Comparison of ENCODE assay signal across 24 cellular contexts in genomic region chr6:4671587-4672115, GRCh38.
"Had no signal": no experiment of that assay in that cellular context is flagged by ENCODE, and none has a peak within 500 bp of the region (broad histone marks: within the 10 kb centered on the region; RNA-seq: fewer than 3 reads in every experiment).

No MANE protein-coding gene starts in this region.

- H3K36me3 ChIP-seq: prostate gland, sigmoid colon, thoracic aorta, tibial nerve, upper lobe of right lung, uterus had no signal

- ATAC-seq: effector memory CD8-positive, alpha-beta T cell; left colon; naive thymus-derived CD4-positive, alpha-beta T cell; right cardiac atrium; stimulated activated effector memory CD8-positive, alpha-beta T cell treated with anti-CD3 and anti-CD28 coated beads, Interleukin-12 subunit alpha, Interleukin-12 subunit beta, amount 100 ng/mL, for 72 hours; upper lobe of right lung had no signal

- H3K4me3 ChIP-seq: prostate gland, sigmoid colon, tibial nerve, upper lobe of right lung, uterus had no signal

- H3K27ac Mint-ChIP-seq: effector memory CD8-positive, alpha-beta T cell; immature natural killer cell; naive thymus-derived CD4-positive, alpha-beta T cell; nephron; stimulated activated effector memory CD8-positive, alpha-beta T cell treated with anti-CD3 and anti-CD28 coated beads, Interleukin-12 subunit alpha, Interleukin-12 subunit beta, amount 100 ng/mL, for 72 hours had no signal

- DNase-seq: cortex of kidney; effector memory CD8-positive, alpha-beta T cell; erythroblast; hypothalamus; immature natural killer cell; islet precursor cell; kidney glomerular epithelial cell; left colon; mesenchymal stem cell; midbrain; naive thymus-derived CD4-positive, alpha-beta T cell; occipital lobe; right cardiac atrium; sigmoid colon; stimulated activated CD4-positive, alpha-beta T cell treated with anti-CD3 and anti-CD28 coated beads, Interleukin-2, amount 100 ng/mL, for 24 hours; stimulated activated CD4-positive, alpha-beta T cell treated with anti-CD3 and anti-CD28 coated beads, Interleukin-4, amount 100 ng/mL, for 24 hours; stimulated activated naive CD4-positive, alpha-beta T cell treated with Interleukin-2 at 50 U/mL for 16 hours; upper lobe of right lung; uterus had no signal

- H3K4me3 Mint-ChIP-seq: effector memory CD8-positive, alpha-beta T cell; immature natural killer cell; naive thymus-derived CD4-positive, alpha-beta T cell; nephron; stimulated activated effector memory CD8-positive, alpha-beta T cell treated with anti-CD3 and anti-CD28 coated beads, Interleukin-12 subunit alpha, Interleukin-12 subunit beta, amount 100 ng/mL, for 72 hours had no signal

- H3K27me3 ChIP-seq: sigmoid colon, tibial nerve, upper lobe of right lung, uterus had no signal

- H3K9me3 Mint-ChIP-seq: effector memory CD8-positive, alpha-beta T cell; naive thymus-derived CD4-positive, alpha-beta T cell; nephron; stimulated activated effector memory CD8-positive, alpha-beta T cell treated with anti-CD3 and anti-CD28 coated beads, Interleukin-12 subunit alpha, Interleukin-12 subunit beta, amount 100 ng/mL, for 72 hours had no signal

- H3K27ac ChIP-seq: prostate gland, sigmoid colon, tibial nerve, upper lobe of right lung had no signal

- H3K4me1 Mint-ChIP-seq: immature natural killer cell; naive thymus-derived CD4-positive, alpha-beta T cell had no signal

- H3K4me1 ChIP-seq: prostate gland, sigmoid colon, tibial nerve, upper lobe of right lung, uterus had no signal

- H3K36me3 Mint-ChIP-seq: naive thymus-derived CD4-positive, alpha-beta T cell; stimulated activated effector memory CD8-positive, alpha-beta T cell treated with anti-CD3 and anti-CD28 coated beads, Interleukin-12 subunit alpha, Interleukin-12 subunit beta, amount 100 ng/mL, for 72 hours had no signal

- H3K9me3 ChIP-seq: prostate gland, sigmoid colon, thoracic aorta, tibial nerve, upper lobe of right lung, uterus had no signal
